ENCODE assay signal across 10 cellular contexts in genomic region chr11:118838905-118839553, GRCh38. TPM values are rescaled to one million over a fixed set of nuclear protein-coding genes. Genes with fewer than 3 reads are reported as not detected.
DNase-seq lines count a peak whose midpoint lies in the region; ATAC-seq and TF ChIP-seq lines count a peak whose summit lies in the region.
"Had no signal": no experiment of that assay in that cellular context is flagged by ENCODE, and none has a peak within 500 bp of the region (broad histone marks: within the 10 kb centered on the region; RNA-seq: fewer than 3 reads in every experiment).

No MANE protein-coding gene starts in this region.

- no peak for ATAC-seq in activated T-cell treated with anti-CD3 and anti-CD28 coated beads, Interleukin-2, amount 50 U/mL, for 4 hours
- ATAC-seq in HG02798 (IDR thresholded peaks at IDR 0.05; ENCODE audit: poor library complexity, unreplicated experiment) = peak; percentile 74
- peak; percentile 37 for ATAC-seq in stimulated activated naive CD8-positive, alpha-beta T cell treated with anti-CD3 and anti-CD28 coated beads, Interleukin-15, amount 100 ng/mL, for 72 hours

- peak; percentile 12 for DNase-seq in activated T-cell treated with anti-CD3 and anti-CD28 coated beads, Interleukin-2, amount 50 U/mL, for 24 hours
- DNase-seq in activated T-cell treated with anti-CD3 and anti-CD28 coated beads, Interleukin-2, amount 50 U/mL, for 4 hours = no peak
- no peak for DNase-seq in stimulated activated naive CD8-positive, alpha-beta T cell treated with anti-CD3 and anti-CD28 coated beads, Interleukin-15, amount 100 ng/mL, for 72 hours
- DNase-seq in anterior cingulate cortex (lab: John Stamatoyannopoulos, UW) (no peak), NCI-H1048 (lab: John Stamatoyannopoulos, UW) (no peak), ascending aorta (ENCODE audit: low spot score in 2 of 2) (no peak)
- DNase-seq: NCI-H2171 treated with DMSO at 0.1 percent for 48 hours had no signal

- H3K36me3 ChIP-seq in OCI-LY1 (ENCODE audit: insufficient read depth, low read length) = no peaks in the 10 kb centered on the region
- no peaks in the 10 kb centered on the region for H3K36me3 ChIP-seq in ascending aorta

- no peaks in the 10 kb centered on the region for H4K20me1 ChIP-seq in OCI-LY1 (ENCODE audit: insufficient read depth, low read length)

- H3K9me3 Mint-ChIP-seq in activated T-cell treated with anti-CD3 and anti-CD28 coated beads, Interleukin-2, amount 50 U/mL, for 24 hours = no peaks in the 10 kb centered on the region
- no peaks in the 10 kb centered on the region for H3K9me3 Mint-ChIP-seq in activated T-cell treated with anti-CD3 and anti-CD28 coated beads, Interleukin-2, amount 50 U/mL, for 4 hours
- H3K9me3 Mint-ChIP-seq in stimulated activated naive CD8-positive, alpha-beta T cell treated with anti-CD3 and anti-CD28 coated beads, Interleukin-15, amount 100 ng/mL, for 72 hours = no peaks in the 10 kb centered on the region

- H3K4me3 ChIP-seq in OCI-LY1 (ENCODE audit: low read depth, low read length, poor library complexity, severe bottlenecking) = no peak overlapping the region
- no peak overlapping the region for H3K4me3 ChIP-seq in ascending aorta
- H3K4me3 ChIP-seq: lung had no signal

- H2AFZ ChIP-seq in OCI-LY1 (ENCODE audit: low read length) = no peak overlapping the region

- no peaks in the 10 kb centered on the region for H3K36me3 Mint-ChIP-seq in activated T-cell treated with anti-CD3 and anti-CD28 coated beads, Interleukin-2, amount 50 U/mL, for 24 hours (ENCODE audit: low read depth)
- no peaks in the 10 kb centered on the region for H3K36me3 Mint-ChIP-seq in activated T-cell treated with anti-CD3 and anti-CD28 coated beads, Interleukin-2, amount 50 U/mL, for 4 hours (ENCODE audit: insufficient read depth)

- H3F3A ChIP-seq in OCI-LY1 (ENCODE audit: insufficient read depth, low read length) = 0 out of 2 replicates have a peak, but pooled peaks cover 5% of the 10 kb centered on the region

- no peaks in the 10 kb centered on the region for H3K79me2 ChIP-seq in OCI-LY1 (ENCODE audit: insufficient read depth, low read length)

- no peaks in the 10 kb centered on the region for H3K9me2 ChIP-seq in OCI-LY1 (ENCODE audit: low read depth, low read length)

- intact Hi-C loops in ascending aorta (cut with DNase I) = no loop called here

- H3K27ac ChIP-seq in OCI-LY1 (ENCODE audit: low read depth, low read length, poor library complexity, severe bottlenecking) (peak overlapping the region; percentile 70), ascending aorta (no peak overlapping the region)

- peak overlapping the region; percentile 4; the same call in 1 of the 2 replicates for H3K4me2 ChIP-seq in OCI-LY1 (ENCODE audit: low read length)

- no peak overlapping the region for H3K4me3 Mint-ChIP-seq in activated T-cell treated with anti-CD3 and anti-CD28 coated beads, Interleukin-2, amount 50 U/mL, for 24 hours
- H3K4me3 Mint-ChIP-seq in activated T-cell treated with anti-CD3 and anti-CD28 coated beads, Interleukin-2, amount 50 U/mL, for 4 hours = no peak overlapping the region
- H3K4me3 Mint-ChIP-seq in stimulated activated naive CD8-positive, alpha-beta T cell treated with anti-CD3 and anti-CD28 coated beads, Interleukin-15, amount 100 ng/mL, for 72 hours = peak overlapping the region in 1 of 2 donors; percentile 2

- H3K4me1 ChIP-seq in OCI-LY1 (ENCODE audit: insufficient read depth, low read length, severe bottlenecking) = peaks cover 52% of the 10 kb centered on the region
- peaks cover 0 to 3% of the 10 kb centered on the region in 2 donors for H3K4me1 ChIP-seq in ascending aorta

- no peaks in the 10 kb centered on the region for H3K27me3 ChIP-seq in OCI-LY1 (ENCODE audit: insufficient read depth, low read length)
- H3K27me3 ChIP-seq in ascending aorta = no peaks in the 10 kb centered on the region

- no peak for TF ChIP-seq CTCF in OCI-LY1 (IDR thresholded peaks at IDR 0.05; ENCODE audit: low read length)
- TF ChIP-seq CTCF in ascending aorta (IDR thresholded peaks at IDR 0.05) = no peak

- no peak overlapping the region for H3K9ac ChIP-seq in OCI-LY1 (ENCODE audit: low read length)

- H3K4me1 Mint-ChIP-seq in activated T-cell treated with anti-CD3 and anti-CD28 coated beads, Interleukin-2, amount 50 U/mL, for 24 hours (ENCODE audit: low read depth) = peaks cover 45% of the 10 kb centered on the region
- H3K4me1 Mint-ChIP-seq in activated T-cell treated with anti-CD3 and anti-CD28 coated beads, Interleukin-2, amount 50 U/mL, for 4 hours (ENCODE audit: low read depth) = peaks cover 39% of the 10 kb centered on the region
- peaks cover 48% of the 10 kb centered on the region for H3K4me1 Mint-ChIP-seq in stimulated activated naive CD8-positive, alpha-beta T cell treated with anti-CD3 and anti-CD28 coated beads, Interleukin-15, amount 100 ng/mL, for 72 hours

- H3K27me3 Mint-ChIP-seq in activated T-cell treated with anti-CD3 and anti-CD28 coated beads, Interleukin-2, amount 50 U/mL, for 24 hours = no peaks in the 10 kb centered on the region
- no peaks in the 10 kb centered on the region for H3K27me3 Mint-ChIP-seq in activated T-cell treated with anti-CD3 and anti-CD28 coated beads, Interleukin-2, amount 50 U/mL, for 4 hours (ENCODE audit: low read depth)
- no peaks in the 10 kb centered on the region for H3K27me3 Mint-ChIP-seq in stimulated activated naive CD8-positive, alpha-beta T cell treated with anti-CD3 and anti-CD28 coated beads, Interleukin-15, amount 100 ng/mL, for 72 hours

- H3K27ac Mint-ChIP-seq in activated T-cell treated with anti-CD3 and anti-CD28 coated beads, Interleukin-2, amount 50 U/mL, for 24 hours = peak overlapping the region; percentile 51
- H3K27ac Mint-ChIP-seq in stimulated activated naive CD8-positive, alpha-beta T cell treated with anti-CD3 and anti-CD28 coated beads, Interleukin-15, amount 100 ng/mL, for 72 hours = no peak overlapping the region

- no peaks in the 10 kb centered on the region for H3K9me3 ChIP-seq in OCI-LY1 (ENCODE audit: low read length)
- no peaks in the 10 kb centered on the region for H3K9me3 ChIP-seq in ascending aorta

RNA-seq across cellular contexts. Expression of gene CXCR5, which starts 44.7 kb away (rescaled TPM):
- total RNA-seq in activated T-cell treated with anti-CD3 and anti-CD28 coated beads, Interleukin-2, amount 50 U/mL, for 4 hours = 10 to 100 TPM; 17.6 to 30.8 (median 23.7) TPM
- not detected for total RNA-seq in ascending aorta

RNA-seq across cellular contexts. Expression of gene DDX6, which starts 48.1 kb away (rescaled TPM):
- 100 to 1,000 TPM; 121 to 147 (median 132) TPM for total RNA-seq in activated T-cell treated with anti-CD3 and anti-CD28 coated beads, Interleukin-2, amount 50 U/mL, for 4 hours
- total RNA-seq in ascending aorta = 25.9 TPM

Comparison
In these comparisons a context has a peak if more than half of its experiments do, and no peak if none do; other contexts are left out.
1. ATAC-seq: peak in HG02798 (single experiment) and stimulated activated naive CD8-positive, alpha-beta T cell treated with anti-CD3 and anti-CD28 coated beads, Interleukin-15, amount 100 ng/mL, for 72 hours (single experiment); none in activated T-cell treated with anti-CD3 and anti-CD28 coated beads, Interleukin-2, amount 50 U/mL, for 4 hours (0 of 2).
2. RNA of gene CXCR5, which starts 44.7 kb away (total RNA-seq): 17.6 to 30.8 TPM in activated T-cell treated with anti-CD3 and anti-CD28 coated beads, Interleukin-2, amount 50 U/mL, for 4 hours; not detected in ascending aorta (single experiment); every median in the first group is over 10 times any median in the second.